In the genomic region with DNA sequence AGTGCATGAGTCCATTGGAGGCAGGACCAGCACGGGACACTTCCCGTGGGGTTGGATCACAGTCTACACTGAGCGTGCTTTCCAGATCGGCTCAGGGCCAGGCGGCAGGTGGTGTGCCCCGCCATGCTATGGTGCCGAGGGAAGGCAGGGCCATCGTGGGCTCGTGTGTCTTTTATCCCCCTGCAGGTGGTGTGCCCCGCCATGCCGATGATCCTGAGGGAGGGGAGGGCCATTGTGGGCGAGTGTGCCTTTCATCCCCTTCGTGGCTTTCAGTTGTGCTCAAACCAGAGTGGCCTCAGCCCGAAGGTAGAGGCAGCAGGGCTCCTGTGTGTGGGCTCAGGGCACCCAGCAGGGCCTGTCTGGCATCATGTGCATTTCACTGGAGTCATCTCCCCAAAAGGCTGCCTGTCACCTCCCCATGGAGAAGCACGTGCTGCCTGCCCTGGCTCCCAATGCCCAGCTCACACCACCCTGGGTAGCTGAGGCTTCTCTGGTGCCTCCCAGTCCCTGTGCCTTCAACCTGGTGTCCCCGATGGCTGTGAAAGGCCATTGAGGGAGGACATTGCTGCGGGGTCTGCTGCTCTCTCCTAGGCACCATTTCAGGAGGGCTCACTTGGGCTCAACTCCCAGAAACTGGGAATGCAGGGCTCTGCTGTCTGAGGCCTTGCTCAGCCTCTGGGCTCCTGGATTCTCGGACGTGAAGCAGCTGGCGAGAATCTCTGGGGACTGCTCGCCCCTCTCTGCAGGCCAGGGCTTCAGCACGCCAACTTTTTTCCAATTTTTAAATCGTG, we compare ENCODE assay signal across 14 cellular contexts.
DNase-seq lines count a peak whose midpoint lies in the region; ATAC-seq and TF ChIP-seq lines count a peak whose summit lies in the region.
"Had no signal": no experiment of that assay in that cellular context is flagged by ENCODE, and none has a peak within 500 bp of the region (broad histone marks: within the 10 kb centered on the region; RNA-seq: fewer than 3 reads in every experiment).

No MANE protein-coding gene starts in this region.

- no peak for DNase-seq in adipocyte (ENCODE audit: low read depth)
- peak; percentile 10 for DNase-seq in fibroblast of peridontal ligament (ENCODE audit: extremely low read depth)
- DNase-seq in type B pancreatic cell (ENCODE audit: extremely low spot score, unreplicated experiment), result peak; percentile 62
- DNase-seq in GDM1 (lab: John Stamatoyannopoulos, UW), result no peak
- DNase-seq in CD4-positive, alpha-beta T cell, result no peak
- DNase-seq: immature natural killer cell, NCI-H1048, NCI-H510A, nephron progenitor cell, SHP77 had no signal

- CTCF ChIA-PET in CD4-positive, alpha-beta T cell (lab: Charles Lee), result no interaction called here

- H3K4me3 Mint-ChIP-seq in nephron (no peak overlapping the region), type B pancreatic cell (no peak overlapping the region)
- H3K4me3 Mint-ChIP-seq in CD4-positive, alpha-beta T cell, result no peak overlapping the region
- H3K4me3 Mint-ChIP-seq: immature natural killer cell, nephron progenitor cell had no signal

- H3K9ac ChIP-seq in adipocyte (ENCODE audit: low read length), result peak overlapping the region; percentile 74

- no peaks in the 10 kb centered on the region for H3K27me3 ChIP-seq in adipocyte (replicated peaks; ENCODE audit: control insufficient read depth, insufficient read depth, low read length)
- H3K27me3 ChIP-seq in CD4-positive, alpha-beta T cell (ENCODE audit: control insufficient read depth, insufficient read depth, low read length), result no peaks in the 10 kb centered on the region

- no peak overlapping the region for H3K4me3 ChIP-seq in adipocyte (ENCODE audit: low read length)

- TF ChIP-seq CTCF in nephron (IDR thresholded peaks at IDR 0.05; ENCODE audit: unreplicated experiment in 3 of 3) (no peak), type B pancreatic cell (conservative IDR thresholded peaks at IDR 0.05) (no peak)
- no peak for TF ChIP-seq CTCF in CD4-positive, alpha-beta T cell (IDR thresholded peaks at IDR 0.05)

- ATAC-seq in GM18511 (IDR thresholded peaks at IDR 0.05; ENCODE audit: unreplicated experiment), result no peak
- no peak for ATAC-seq in CD4-positive, alpha-beta T cell (ENCODE audit: poor library complexity)

- no peaks in the 10 kb centered on the region for H3K36me3 Mint-ChIP-seq in nephron (ENCODE audit: low read depth)
- no peaks in the 10 kb centered on the region for H3K36me3 Mint-ChIP-seq in type B pancreatic cell
- peaks cover 11% of the 10 kb centered on the region for H3K36me3 Mint-ChIP-seq in CD4-positive, alpha-beta T cell (ENCODE audit: low read depth)

- no peaks in the 10 kb centered on the region for H3K9me3 ChIP-seq in adipocyte (ENCODE audit: control insufficient read depth, low read length)
- no peaks in the 10 kb centered on the region for H3K9me3 ChIP-seq in CD4-positive, alpha-beta T cell (ENCODE audit: control insufficient read depth, low read length)
- H3K9me3 ChIP-seq: Caco-2 had no signal

- H3K27me3 Mint-ChIP-seq in nephron (ENCODE audit: low read depth) (peaks cover 13% of the 10 kb centered on the region), type B pancreatic cell (peaks cover 7% of the 10 kb centered on the region)
- no peaks in the 10 kb centered on the region for H3K27me3 Mint-ChIP-seq in CD4-positive, alpha-beta T cell

- H3K9me3 Mint-ChIP-seq in nephron (no peaks in the 10 kb centered on the region), type B pancreatic cell (no peaks in the 10 kb centered on the region)
- H3K9me3 Mint-ChIP-seq in CD4-positive, alpha-beta T cell, result no peaks in the 10 kb centered on the region
- H3K9me3 Mint-ChIP-seq: immature natural killer cell, nephron progenitor cell had no signal

- intact Hi-C loops in CD4-positive, alpha-beta T cell (cut with DNase I, micrococcal nuclease), result no loop called here

- H3K4me1 Mint-ChIP-seq in nephron, result peaks cover 51% of the 10 kb centered on the region
- peaks cover 15% of the 10 kb centered on the region for H3K4me1 Mint-ChIP-seq in type B pancreatic cell (ENCODE audit: unreplicated experiment)
- no peaks in the 10 kb centered on the region for H3K4me1 Mint-ChIP-seq in CD4-positive, alpha-beta T cell (ENCODE audit: low read depth)

- H3K27ac ChIP-seq in CD4-positive, alpha-beta T cell (ENCODE audit: low read depth, low read length), result no peak overlapping the region
- H3K27ac ChIP-seq: epithelial cell of prostate had no signal

- H3K36me3 ChIP-seq in adipocyte (ENCODE audit: control insufficient read depth, insufficient read depth, low read length, severe bottlenecking), result no peaks in the 10 kb centered on the region

- POLR2A ChIA-PET in CD4-positive, alpha-beta T cell (lab: Charles Lee), result no interaction called here

- H3K4me1 ChIP-seq in adipocyte (ENCODE audit: control insufficient read depth, insufficient read depth, low read length), result peaks cover 27% of the 10 kb centered on the region
- H3K4me1 ChIP-seq: Caco-2 had no signal

- H3K27ac Mint-ChIP-seq in nephron (peak overlapping the region; percentile 93 to 99 (median 97)), type B pancreatic cell (no peak overlapping the region)
- no peak overlapping the region for H3K27ac Mint-ChIP-seq in CD4-positive, alpha-beta T cell

Comparison
In these comparisons a context has a peak if more than half of its experiments do, and no peak if none do; other contexts are left out.
1. DNase-seq: peak in fibroblast of peridontal ligament (single experiment) and type B pancreatic cell (single experiment); none in adipocyte (single experiment), GDM1 (single experiment) and CD4-positive, alpha-beta T cell (0 of 10).
2. H3K27ac Mint-ChIP-seq: peak in nephron (3 of 3); none in type B pancreatic cell (single experiment) and CD4-positive, alpha-beta T cell (single experiment).